Comparison of ENCODE assay signal across 20 cellular contexts in genomic region chr3:129768728-129769127, GRCh38.
DNase-seq lines count a peak whose midpoint lies in the region; ATAC-seq and TF ChIP-seq lines count a peak whose summit lies in the region.
"Had no signal": no experiment of that assay in that cellular context is flagged by ENCODE, and none has a peak within 500 bp of the region (broad histone marks: within the 10 kb centered on the region; RNA-seq: fewer than 3 reads in every experiment).

No MANE protein-coding gene starts in this region.

- DNase-seq in H9 (no peak), PC-9 (no peak), mesendoderm (no peak), glutamatergic neuron (no peak), BE2C (no peak), amygdala (lab: John Stamatoyannopoulos, UW) (no peak)
- DNase-seq: CD8-positive, alpha-beta memory T cell; DMS79 treated with DMSO at 0.1 percent for 48 hours; GF-D8; NCI-H1092; NCI-H1417 treated with DMSO at 0.1 percent for 48 hours; NCI-H1694 treated with DMSO at 0.1 percent for 48 hours; NCI-H2081; NCI-H2227 treated with DMSO at 0.1 percent for 48 hours; NCI-H69; SIG-M5 had no signal

- POLR2A ChIA-PET in PC-9 (lab: Charles Lee; ENCODE audit: unreplicated experiment), result no interaction called here

- no peak for ATAC-seq in HG03460 (IDR thresholded peaks at IDR 0.05; ENCODE audit: unreplicated experiment)

- H3K4me1 Mint-ChIP-seq in H9 (peaks cover 2 to 7% of the 10 kb centered on the region in 2 experiments; a peak in 3 of 4 replicates), glutamatergic neuron (ENCODE audit: low read depth, unreplicated experiment) (no peaks in the 10 kb centered on the region)
- H3K4me1 Mint-ChIP-seq: CD14-positive monocyte had no signal

- H4K8ac ChIP-seq in H9 (replicated peaks; ENCODE audit: insufficient read length, low read depth, low read length) (no peak overlapping the region), mesendoderm (ENCODE audit: low read depth, low read length) (no peak overlapping the region)

- no peak overlapping the region for H3K14ac ChIP-seq in H9 (ENCODE audit: insufficient read depth, low read length)

- H3K36me3 Mint-ChIP-seq in H9 (ENCODE audit: insufficient read depth in 1 of 3, low read depth in 3 of 3) (no peaks in the 10 kb centered on the region), glutamatergic neuron (ENCODE audit: unreplicated experiment) (no peaks in the 10 kb centered on the region)

- CTCF ChIA-PET in PC-9 (lab: Charles Lee), result no interaction called here

- no peaks in the 10 kb centered on the region for H3K79me2 ChIP-seq in H9 (ENCODE audit: insufficient read depth, low read length)
- H3K79me2 ChIP-seq in PC-9 (ENCODE audit: low read depth), result peaks cover 91% of the 10 kb centered on the region
- no peaks in the 10 kb centered on the region for H3K79me2 ChIP-seq in mesendoderm (ENCODE audit: control insufficient read depth, insufficient read depth, low read length)

- H2AFZ ChIP-seq in H9 (ENCODE audit: low read length), result no peak overlapping the region
- no peak overlapping the region for H2AFZ ChIP-seq in PC-9

- H3K18ac ChIP-seq in H9 (ENCODE audit: insufficient read length, low read depth, low read length), result no peak overlapping the region
- peak overlapping the region; percentile 39 for H3K18ac ChIP-seq in mesendoderm (ENCODE audit: low read length)

- no peak overlapping the region for H3K56ac ChIP-seq in H9 (ENCODE audit: insufficient read length, low read depth, low read length)
- H3K56ac ChIP-seq in mesendoderm (ENCODE audit: low read length), result no peak overlapping the region

- no peaks in the 10 kb centered on the region for H3K9me2 ChIP-seq in PC-9 (ENCODE audit: insufficient read depth)

- no peaks in the 10 kb centered on the region for H3K9me3 ChIP-seq in H9 (ENCODE audit: control insufficient read depth, low read depth, low read length)
- no peaks in the 10 kb centered on the region for H3K9me3 ChIP-seq in PC-9 (ENCODE audit: insufficient read depth, low read depth)
- H3K9me3 ChIP-seq in BE2C, result no peaks in the 10 kb centered on the region

- H4K91ac ChIP-seq in H9 (ENCODE audit: insufficient read length, low read depth, low read length), result no peak overlapping the region

- H3K27ac Mint-ChIP-seq in H9 (peak overlapping the region in 2 of 3 experiments; percentile 38 to 92; a peak in 3 of 7 replicates), glutamatergic neuron (ENCODE audit: unreplicated experiment) (no peak overlapping the region)
- H3K27ac Mint-ChIP-seq: B cell, CD14-positive monocyte, IgD-negative memory B cell had no signal

- BruUV-seq in PC-9 (replicated peaks; lab: Mats Ljungman, UMichigan), result no TSS peak

- H3K27me3 ChIP-seq in H9 (ENCODE audit: insufficient read depth, low read length), result no peaks in the 10 kb centered on the region
- H3K27me3 ChIP-seq in PC-9 (ENCODE audit: insufficient read depth, low read depth), result no peaks in the 10 kb centered on the region
- H3K27me3 ChIP-seq in mesendoderm (ENCODE audit: insufficient read depth, low read length, poor library complexity), result no peaks in the 10 kb centered on the region
- H3K27me3 ChIP-seq in BE2C, result no peaks in the 10 kb centered on the region

- H3K4ac ChIP-seq in H9 (ENCODE audit: low read depth, low read length), result no peak overlapping the region
- no peak overlapping the region for H3K4ac ChIP-seq in mesendoderm (ENCODE audit: low read depth, low read length)

- H2BK12ac ChIP-seq in H9 (ENCODE audit: insufficient read length, low read depth, low read length), result no peak overlapping the region

- H3K4me1 ChIP-seq in H9 (ENCODE audit: insufficient read depth, low read length) (no peaks in the 10 kb centered on the region), PC-9 (replicated peaks; ENCODE audit: insufficient read depth) (no peaks in the 10 kb centered on the region), mesendoderm (ENCODE audit: control insufficient read depth, low read depth, low read length) (no peaks in the 10 kb centered on the region), BE2C (no peaks in the 10 kb centered on the region)

- H3K27me3 Mint-ChIP-seq in H9 (ENCODE audit: low read depth) (no peaks in the 10 kb centered on the region), glutamatergic neuron (ENCODE audit: unreplicated experiment) (no peaks in the 10 kb centered on the region)
- H3K27me3 Mint-ChIP-seq: B cell; CD8-positive, alpha-beta memory T cell; IgD-negative memory B cell had no signal

- H3K9me3 Mint-ChIP-seq in H9 (no peaks in the 10 kb centered on the region), glutamatergic neuron (ENCODE audit: unreplicated experiment) (no peaks in the 10 kb centered on the region)
- H3K9me3 Mint-ChIP-seq: CD14-positive monocyte; CD8-positive, alpha-beta memory T cell; IgD-negative memory B cell had no signal

- H2BK15ac ChIP-seq in H9 (ENCODE audit: low read depth, low read length) (no peak overlapping the region), mesendoderm (replicated peaks; ENCODE audit: low read depth) (no peak overlapping the region)

- H3F3A ChIP-seq in PC-9 (ENCODE audit: insufficient read depth, low read depth), result no peaks in the 10 kb centered on the region; the same call in none of the 2 replicates

- H2BK5ac ChIP-seq in H9 (ENCODE audit: insufficient read length, low read length) (no peak overlapping the region), mesendoderm (ENCODE audit: low read length) (no peak overlapping the region)

- H2AK5ac ChIP-seq in H9 (ENCODE audit: insufficient read length, low read length) (no peak overlapping the region), mesendoderm (ENCODE audit: low read length) (no peak overlapping the region)

- H2BK20ac ChIP-seq in H9 (ENCODE audit: low read depth, low read length, poor library complexity, severe bottlenecking), result no peak overlapping the region

- H3K4me2 ChIP-seq in H9 (ENCODE audit: insufficient read depth, insufficient read length, low read length) (no peak overlapping the region), PC-9 (no peak overlapping the region), mesendoderm (ENCODE audit: low read length) (no peak overlapping the region)

- no peak overlapping the region for H3T11ph ChIP-seq in H9 (ENCODE audit: low read length)

- no peak overlapping the region for H3K23ac ChIP-seq in H9 (ENCODE audit: insufficient read length, low read depth, low read length)
- no peak overlapping the region for H3K23ac ChIP-seq in mesendoderm (ENCODE audit: low read length)

- H2BK120ac ChIP-seq in H9 (ENCODE audit: low read depth, low read length, poor library complexity, severe bottlenecking) (no peak overlapping the region), mesendoderm (ENCODE audit: low read depth, low read length) (no peak overlapping the region)

- H4K5ac ChIP-seq in H9 (ENCODE audit: insufficient read length, low read depth, low read length) (no peak overlapping the region), mesendoderm (ENCODE audit: low read length) (no peak overlapping the region)

- H3K79me1 ChIP-seq in H9 (ENCODE audit: insufficient read depth, low read depth, low read length, poor library complexity, severe bottlenecking) (no peaks in the 10 kb centered on the region), mesendoderm (ENCODE audit: low read length) (no peaks in the 10 kb centered on the region)

- H3K4me3 ChIP-seq in PC-9 (no peak overlapping the region), mesendoderm (ENCODE audit: low read length) (no peak overlapping the region), BE2C (ENCODE audit: low read depth, low read length) (no peak overlapping the region)

- no peaks in the 10 kb centered on the region for H3K23me2 ChIP-seq in H9 (ENCODE audit: insufficient read length, low read depth, low read length, poor library complexity, severe bottlenecking)

- H3K4me3 Mint-ChIP-seq in H9 (no peak overlapping the region), glutamatergic neuron (ENCODE audit: unreplicated experiment) (no peak overlapping the region)
- H3K4me3 Mint-ChIP-seq: B cell; CD14-positive monocyte; CD8-positive, alpha-beta memory T cell; IgD-negative memory B cell had no signal

- H3K36me3 ChIP-seq in PC-9 (ENCODE audit: low read depth), result 0 out of 2 replicates have a peak, but pooled peaks cover 3% of the 10 kb centered on the region
- no peaks in the 10 kb centered on the region for H3K36me3 ChIP-seq in mesendoderm (ENCODE audit: control insufficient read depth, insufficient read depth, low read length)
- no peaks in the 10 kb centered on the region; the same call in 1 of the 2 replicates for H3K36me3 ChIP-seq in BE2C

- intact Hi-C loops in PC-9 (cut with micrococcal nuclease; ENCODE audit: unreplicated experiment), result no loop called here

- H3K27ac ChIP-seq in H9 (ENCODE audit: insufficient read length, low read depth, low read length), result no peak overlapping the region
- H3K27ac ChIP-seq in PC-9, result 0 out of 2 replicates have a peak overlapping the region, but pooled peaks have one; percentile 8
- H3K27ac ChIP-seq in mesendoderm (ENCODE audit: low read depth, low read length), result no peak overlapping the region

- H4K20me1 ChIP-seq in H9 (ENCODE audit: control insufficient read depth, insufficient read depth, insufficient read length) (no peaks in the 10 kb centered on the region), PC-9 (ENCODE audit: insufficient read depth) (peaks cover 52% of the 10 kb centered on the region)

- no CpG with 5 or more reads among the region's 1 CpG for WGBS in H9 (ENCODE audit: extremely low coverage, insufficient read length, low lambda C conversion rate)
- no CpG with 5 or more reads among the region's 1 CpG for WGBS in mesendoderm (ENCODE audit: extremely low coverage, insufficient coverage, low lambda C conversion rate)

- TF ChIP-seq CTCF in H9 (conservative IDR thresholded peaks at IDR 0.05) (no peak), PC-9 (conservative IDR thresholded peaks at IDR 0.05) (no peak), glutamatergic neuron (IDR thresholded peaks at IDR 0.05; ENCODE audit: partially characterized antibody, unreplicated experiment) (no peak), BE2C (IDR thresholded peaks at IDR 0.05; ENCODE audit: low read depth, low read length) (no peak)

- H3K9ac ChIP-seq in H9 (ENCODE audit: extremely low read depth, insufficient read length, low read length), result no peak overlapping the region
- H3K9ac ChIP-seq in mesendoderm (ENCODE audit: low read length), result no peak overlapping the region
